8 cellular contexts compared by ENCODE assay signal in genomic region chr2:240559271-240559670, GRCh38. TPM values are rescaled to one million over a fixed set of nuclear protein-coding genes. Genes with fewer than 3 reads are reported as not detected.
DNase-seq lines count a peak whose midpoint lies in the region; ATAC-seq and TF ChIP-seq lines count a peak whose summit lies in the region.
"Had no signal": no experiment of that assay in that cellular context is flagged by ENCODE, and none has a peak within 500 bp of the region (broad histone marks: within the 10 kb centered on the region; RNA-seq: fewer than 3 reads in every experiment).

No MANE protein-coding gene starts in this region.

- H3F3A ChIP-seq in OCI-LY1 (ENCODE audit: insufficient read depth, low read length): no peaks in the 10 kb centered on the region

- H3K79me2 ChIP-seq in OCI-LY1 (ENCODE audit: insufficient read depth, low read length): peaks cover 5% of the 10 kb centered on the region; the same call in 1 of the 2 replicates
- H3K79me2 ChIP-seq in parathyroid adenoma: peaks cover 31% of the 10 kb centered on the region

- H3K9me3 ChIP-seq in OCI-LY1 (ENCODE audit: low read length) (no peaks in the 10 kb centered on the region), parathyroid adenoma (ENCODE audit: control insufficient read depth, low read length) (no peaks in the 10 kb centered on the region), stomach (no peaks in the 10 kb centered on the region)

- H3K4me3 ChIP-seq in GM12864 (ENCODE audit: low read depth, low read length) (peak overlapping the region; percentile 74), OCI-LY1 (ENCODE audit: low read depth, low read length, poor library complexity, severe bottlenecking) (peak overlapping the region; percentile 88), coronary artery (peak overlapping the region; percentile 93), parathyroid adenoma (ENCODE audit: low read depth, low read length) (peak overlapping the region; percentile 80), stomach (peak overlapping the region in 2 of 4 donors; percentile 59 to 71)

- H3K9me2 ChIP-seq in OCI-LY1 (ENCODE audit: low read depth, low read length): no peaks in the 10 kb centered on the region

- H3K36me3 ChIP-seq in OCI-LY1 (ENCODE audit: insufficient read depth, low read length) (peaks cover 13% of the 10 kb centered on the region), parathyroid adenoma (ENCODE audit: control insufficient read depth, insufficient read depth, low read length) (no peaks in the 10 kb centered on the region), stomach (peaks cover 0 to 9% (median 6%) of the 10 kb centered on the region in 4 donors)

- intact Hi-C loops in stomach (cut with DNase I; ENCODE audit: low total_unique reads): no loop called here

- WGBS in stomach, 5 donors: 95 to 98% (median 97%) methylated on average over 3 of the region's 3 CpGs

- TF ChIP-seq EP300 in stomach (IDR thresholded peaks at IDR 0.05): no peak

- TF ChIP-seq CTCF in GM12864 (IDR thresholded peaks at IDR 0.05; ENCODE audit: low read depth, low read length, missing control alignments): no peak
- no peak for TF ChIP-seq CTCF in OCI-LY1 (IDR thresholded peaks at IDR 0.05; ENCODE audit: low read length)
- no peak for TF ChIP-seq CTCF in coronary artery (IDR thresholded peaks at IDR 0.05)
- no peak for TF ChIP-seq CTCF in parathyroid adenoma (IDR thresholded peaks at IDR 0.05)
- no peak for TF ChIP-seq CTCF in stomach (IDR thresholded peaks at IDR 0.05)

- H3K4me1 ChIP-seq in OCI-LY1 (ENCODE audit: insufficient read depth, low read length, severe bottlenecking) (peaks cover 44% of the 10 kb centered on the region), parathyroid adenoma (peaks cover 16% of the 10 kb centered on the region), stomach (peaks cover 41 to 65% (median 56%) of the 10 kb centered on the region in 4 donors)

- DNase-seq in GM12864 (ENCODE audit: low read depth): no peak
- no peak for DNase-seq in coronary artery (ENCODE audit: low spot score)
- DNase-seq in NCI-H1092 treated with DMSO at 0.1 percent for 48 hours (lab: John Stamatoyannopoulos, UW): no peak
- no peak for DNase-seq in stomach
- DNase-seq: left colon had no signal

- no peaks in the 10 kb centered on the region for H4K20me1 ChIP-seq in OCI-LY1 (ENCODE audit: insufficient read depth, low read length)

- no peak for ATAC-seq in HG03175 (IDR thresholded peaks at IDR 0.05; ENCODE audit: unreplicated experiment)

- peak overlapping the region; percentile 99 for H3K9ac ChIP-seq in OCI-LY1 (ENCODE audit: low read length)
- H3K9ac ChIP-seq in parathyroid adenoma: no peak overlapping the region

- H3K27ac ChIP-seq in OCI-LY1 (ENCODE audit: low read depth, low read length, poor library complexity, severe bottlenecking): peak overlapping the region; percentile 81
- no peak overlapping the region for H3K27ac ChIP-seq in coronary artery
- no peak overlapping the region for H3K27ac ChIP-seq in parathyroid adenoma
- H3K27ac ChIP-seq in stomach: peak overlapping the region in 1 of 5 donors; percentile 99

- H3K27me3 ChIP-seq in OCI-LY1 (ENCODE audit: insufficient read depth, low read length) (no peaks in the 10 kb centered on the region), parathyroid adenoma (ENCODE audit: control insufficient read depth, insufficient read depth, low read length) (no peaks in the 10 kb centered on the region), stomach (peaks cover 0 to 9% (median 4%) of the 10 kb centered on the region in 3 donors)

- H3K4me2 ChIP-seq in OCI-LY1 (ENCODE audit: low read length): peak overlapping the region; percentile 90
- H3K4me2 ChIP-seq in parathyroid adenoma (ENCODE audit: low read length): no peak overlapping the region

- no peak for TF ChIP-seq POLR2A in stomach (IDR thresholded peaks at IDR 0.05)

- H2AFZ ChIP-seq in OCI-LY1 (ENCODE audit: low read length): no peak overlapping the region
- no peak overlapping the region for H2AFZ ChIP-seq in parathyroid adenoma

RNA-seq across cellular contexts. Expression of gene DUSP28, which starts 0.9 kb away (rescaled TPM):
- 10 to 100 TPM in 1 of 5 donors, 1 to 10 TPM in 4; 1.3 to 71.5 (median 2.2) TPM for total RNA-seq in stomach
- 1 to 10 TPM; 2.7 to 7.0 (median 6.7) TPM for polyA plus RNA-seq in stomach

RNA-seq across cellular contexts. Expression of gene ANKMY1, which starts 1.5 kb away (rescaled TPM):
- 10 to 100 TPM in 4 of 5 donors, 1 to 10 TPM in 1; 8.3 to 79.4 (median 20.4) TPM for total RNA-seq in stomach
- polyA plus RNA-seq in stomach: 1 to 10 TPM; 3.1 to 8.4 (median 5.8) TPM

RNA-seq across cellular contexts. Expression of gene RNPEPL1, which starts 9.0 kb away (rescaled TPM):
- total RNA-seq in stomach: 100 to 1,000 TPM in 3 of 5 donors, 10 to 100 TPM in 2; 32.7 to 196 (median 145) TPM
- polyA plus RNA-seq in stomach: 100 to 1,000 TPM in 2 of 3 donors, 10 to 100 TPM in 1; 93.9 to 136 (median 113) TPM

RNA-seq across cellular contexts. Expression of gene CAPN10, which starts 27.3 kb away (rescaled TPM):
- 100 to 1,000 TPM in 1 of 5 donors, 10 to 100 TPM in 4; 26.6 to 197 (median 58.3) TPM for total RNA-seq in stomach
- polyA plus RNA-seq in stomach: 10 to 100 TPM; 17.7 to 38.0 (median 23.3) TPM
